18 cellular contexts compared by ENCODE assay signal in genomic region chr14:104026024-104026423, GRCh38. TPM values are rescaled to one million over a fixed set of nuclear protein-coding genes. Genes with fewer than 3 reads are reported as not detected.
DNase-seq lines count a peak whose midpoint lies in the region; ATAC-seq and TF ChIP-seq lines count a peak whose summit lies in the region.
"Had no signal": no experiment of that assay in that cellular context is flagged by ENCODE, and none has a peak within 500 bp of the region (broad histone marks: within the 10 kb centered on the region; RNA-seq: fewer than 3 reads in every experiment).

No MANE protein-coding gene starts in this region.

- RAD21 ChIA-PET in HCT116 (lab: Charles Lee; ENCODE audit: low non-redundant PET in 1 of 2, low total read pairs in 2 of 2, uncharacterized antibody in 2 of 2, unreplicated experiment in 2 of 2), result no interaction called here

- TF ChIP-seq POLR2A in HCT116 (IDR thresholded peaks at IDR 0.05; ENCODE audit: borderline replicate concordance, extremely low read depth, insufficient read depth, insufficient read length) (no peak), thyroid gland (IDR thresholded peaks at IDR 0.05) (no peak)

- H2BK15ac ChIP-seq in mesendoderm (replicated peaks; ENCODE audit: low read depth), result no peak overlapping the region

- H2BK120ac ChIP-seq in mesendoderm (ENCODE audit: low read depth, low read length), result no peak overlapping the region

- H3K4me1 ChIP-seq in HCT116 (ENCODE audit: control insufficient read depth in 1 of 2, insufficient read depth in 2 of 2, low read length in 2 of 2) (no peaks in the 10 kb centered on the region), mesendoderm (ENCODE audit: control insufficient read depth, low read depth, low read length) (no peaks in the 10 kb centered on the region), thyroid gland (peaks cover 39 to 41% of the 10 kb centered on the region in 2 donors), smooth muscle cell (ENCODE audit: low read depth) (no peaks in the 10 kb centered on the region)
- H3K4me1 ChIP-seq: SJSA1 had no signal

- H4K5ac ChIP-seq in mesendoderm (ENCODE audit: low read length), result no peak overlapping the region

- 0 out of 2 replicates have a peak, but pooled peaks cover 4% of the 10 kb centered on the region for H3K27me3 ChIP-seq in HCT116 (ENCODE audit: insufficient read depth, low read length)
- no peaks in the 10 kb centered on the region for H3K27me3 ChIP-seq in brain microvascular endothelial cell (replicated peaks)
- H3K27me3 ChIP-seq in mesendoderm (ENCODE audit: insufficient read depth, low read length, poor library complexity), result no peaks in the 10 kb centered on the region
- H3K27me3 ChIP-seq in thyroid gland, result no peaks in the 10 kb centered on the region
- H3K27me3 ChIP-seq in smooth muscle cell (ENCODE audit: low read depth), result peaks cover 22% of the 10 kb centered on the region
- H3K27me3 ChIP-seq: SJSA1 had no signal

- ATAC-seq in HCT116, result peak; percentile 79
- no peak for ATAC-seq in GM19395 (IDR thresholded peaks at IDR 0.05; ENCODE audit: unreplicated experiment)
- ATAC-seq in GM21737 (IDR thresholded peaks at IDR 0.05; ENCODE audit: unreplicated experiment), result no peak

- no peaks in the 10 kb centered on the region for H3K36me3 ChIP-seq in HCT116 (ENCODE audit: control insufficient read depth in 1 of 2, insufficient read depth in 2 of 2, low read length in 2 of 2)
- H3K36me3 ChIP-seq in brain microvascular endothelial cell (replicated peaks), result no peaks in the 10 kb centered on the region
- H3K36me3 ChIP-seq in mesendoderm (ENCODE audit: control insufficient read depth, insufficient read depth, low read length), result no peaks in the 10 kb centered on the region
- H3K36me3 ChIP-seq in thyroid gland, result no peaks in the 10 kb centered on the region
- H3K36me3 ChIP-seq in smooth muscle cell (ENCODE audit: low read depth), result no peaks in the 10 kb centered on the region
- H3K36me3 ChIP-seq: SJSA1 had no signal

- no TSS peak for BruUV-seq in HCT116 (replicated peaks; lab: Mats Ljungman, UMichigan)

- H3K9me2 ChIP-seq in HCT116 (ENCODE audit: insufficient read depth), result no peaks in the 10 kb centered on the region

- H3K9me3 ChIP-seq in HCT116 (ENCODE audit: control insufficient read depth in 1 of 2, insufficient read depth in 1 of 2, low read depth in 1 of 2, low read length in 2 of 2), result no peaks in the 10 kb centered on the region
- H3K9me3 ChIP-seq in thyroid gland, result no peaks in the 10 kb centered on the region
- no peaks in the 10 kb centered on the region for H3K9me3 ChIP-seq in smooth muscle cell (replicated peaks; ENCODE audit: low read depth)
- H3K9me3 ChIP-seq: SJSA1 had no signal

- H2AK5ac ChIP-seq in mesendoderm (ENCODE audit: low read length), result no peak overlapping the region

- H3K4me2 ChIP-seq in HCT116 (ENCODE audit: low read length), result no peak overlapping the region
- no peak overlapping the region for H3K4me2 ChIP-seq in mesendoderm (ENCODE audit: low read length)
- H3K4me2 ChIP-seq in smooth muscle cell, result no peak overlapping the region

- H3K4ac ChIP-seq in mesendoderm (ENCODE audit: low read depth, low read length), result no peak overlapping the region

- H3K79me2 ChIP-seq in HCT116 (ENCODE audit: insufficient read depth, low read length), result no peaks in the 10 kb centered on the region
- no peaks in the 10 kb centered on the region for H3K79me2 ChIP-seq in mesendoderm (ENCODE audit: control insufficient read depth, insufficient read depth, low read length)
- H3K79me2 ChIP-seq in smooth muscle cell (ENCODE audit: low read depth), result no peaks in the 10 kb centered on the region

- H2AFZ ChIP-seq in HCT116 (ENCODE audit: low read depth, low read length, poor library complexity, severe bottlenecking) (no peak overlapping the region), smooth muscle cell (ENCODE audit: low read depth) (no peak overlapping the region)

- in situ Hi-C loops in brain microvascular endothelial cell (cut with HindIII; ENCODE audit: low pct_ligation_motif_present, low sequenced_read_pairs), result no loop called here

- no peak overlapping the region for H2BK5ac ChIP-seq in mesendoderm (ENCODE audit: low read length)

- intact Hi-C loops in HCT116 (cut with micrococcal nuclease) (no loop called here), thyroid gland (cut with DNase I) (no loop called here)

- H3K4me3 ChIP-seq in HCT116 (replicated peaks in 1 of 2; ENCODE audit: low read depth in 1 of 2, low read length in 2 of 2) (no peak overlapping the region), brain microvascular endothelial cell (ENCODE audit: low read depth, low read length) (no peak overlapping the region), mesendoderm (ENCODE audit: low read length) (no peak overlapping the region), thyroid gland (replicated peaks in 1 of 3) (no peak overlapping the region), smooth muscle cell (no peak overlapping the region)
- H3K4me3 ChIP-seq: SJSA1 had no signal

- H3K27ac ChIP-seq in HCT116 (ENCODE audit: low read depth, low read length) (no peak overlapping the region), brain microvascular endothelial cell (no peak overlapping the region), mesendoderm (ENCODE audit: low read depth, low read length) (no peak overlapping the region), thyroid gland (peak overlapping the region; percentile 75 to 96 (median 82)), smooth muscle cell (ENCODE audit: low read depth) (no peak overlapping the region)
- H3K27ac ChIP-seq: SJSA1 had no signal

- no peaks in the 10 kb centered on the region for H3K79me1 ChIP-seq in mesendoderm (ENCODE audit: low read length)

- no peak for DNase-seq in HCT116 (ENCODE audit: low read depth, low spot score)
- DNase-seq in brain microvascular endothelial cell, result no peak
- DNase-seq in mesendoderm, result peak; percentile 34
- no peak for DNase-seq in thyroid gland
- DNase-seq in smooth muscle cell (lab: John Stamatoyannopoulos, UW; ENCODE audit: unreplicated experiment), result no peak
- DNase-seq: AML-193, DMS79 treated with DMSO at 0.1 percent for 48 hours, HCEC 1CT, NCI-H1417, NCI-H1930, NCI-H345, NCI-H524 treated with DMSO at 0.1 percent for 48 hours had no signal

- no peak overlapping the region for H3K56ac ChIP-seq in mesendoderm (ENCODE audit: low read length)

- no peak for TF ChIP-seq RAD21 in HCT116 (IDR thresholded peaks at IDR 0.05; ENCODE audit: low read depth)

- H3F3A ChIP-seq in smooth muscle cell (ENCODE audit: low read depth), result no peaks in the 10 kb centered on the region

- H3K18ac ChIP-seq in mesendoderm (ENCODE audit: low read length), result no peak overlapping the region

- H4K20me1 ChIP-seq in HCT116 (ENCODE audit: insufficient read depth) (no peaks in the 10 kb centered on the region), smooth muscle cell (ENCODE audit: low read depth) (no peaks in the 10 kb centered on the region)

- POLR2A ChIA-PET in HCT116 (lab: Charles Lee), result no interaction called here

- no peak overlapping the region for H3K23ac ChIP-seq in mesendoderm (ENCODE audit: low read length)

- no peak overlapping the region for H4K8ac ChIP-seq in mesendoderm (ENCODE audit: low read depth, low read length)

- peak in 2 of 3 experiments; percentile 48 to 56; a peak in 4 of 6 replicates for TF ChIP-seq CTCF in HCT116 (IDR thresholded peaks at IDR 0.05 in 2 of 3, conservative IDR thresholded peaks at IDR 0.05 in 1 of 3; ENCODE audit: borderline replicate concordance in 1 of 3, insufficient read depth in 1 of 3, low read depth in 2 of 3, low read length in 2 of 3)
- TF ChIP-seq CTCF in brain microvascular endothelial cell (IDR thresholded peaks at IDR 0.05; ENCODE audit: low read depth, low read length, missing control alignments), result peak; percentile 12
- peak in 2 of 6 experiments; percentile 12 to 24 for TF ChIP-seq CTCF in thyroid gland (IDR thresholded peaks at IDR 0.05)
- TF ChIP-seq CTCF in smooth muscle cell (IDR thresholded peaks at IDR 0.05; ENCODE audit: borderline replicate concordance, insufficient read depth, poor library complexity, severe bottlenecking), result no peak

- H3K9ac ChIP-seq in HCT116 (ENCODE audit: low read length) (no peak overlapping the region), mesendoderm (ENCODE audit: low read length) (no peak overlapping the region), smooth muscle cell (ENCODE audit: low read depth) (no peak overlapping the region)

- CTCF ChIA-PET in HCT116 (lab: Charles Lee), result interaction anchor here (0.6 to 1.6 kb wide), 3 partner anchors 9 to 923 kb away, joined by 3 read pairs; no protein-coding TSS in a partner anchor

- no CpG with 5 or more reads among the region's 1 CpG for WGBS in mesendoderm (ENCODE audit: extremely low coverage, insufficient coverage, low lambda C conversion rate)
- 71% methylated on average over 1 of the region's 1 CpG for WGBS in thyroid gland, 2 donors
- whole genome bisulfite sequencing in smooth muscle cell (ENCODE audit: low lambda C conversion rate), result 87% methylated on average over 1 of the region's 1 CpG

TF ChIP-seq in HCT116, 20 proteins besides CTCF, POLR2A, EP300 and RAD21 (continues in another document):
- TF ChIP-seq, protein P1, sequence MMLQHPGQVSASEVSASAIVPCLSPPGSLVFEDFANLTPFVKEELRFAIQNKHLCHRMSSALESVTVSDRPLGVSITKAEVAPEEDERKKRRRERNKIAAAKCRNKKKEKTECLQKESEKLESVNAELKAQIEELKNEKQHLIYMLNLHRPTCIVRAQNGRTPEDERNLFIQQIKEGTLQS (IDR thresholded peaks at IDR 0.05), result no peak
- TF ChIP-seq SIN3A (IDR thresholded peaks at IDR 0.05; ENCODE audit: low read depth), result no peak
- no peak for TF ChIP-seq CEBPB (IDR thresholded peaks at IDR 0.05; ENCODE audit: low read depth)

RNA-seq across cellular contexts. Expression of gene ASPG, which starts 59.5 kb away (rescaled TPM):
- total RNA-seq in HCT116 (2021; ENCODE audit: unreplicated experiment) (not detected), thyroid gland (10 to 100 TPM in 2 of 4 donors, 1 to 10 TPM in 2; 7.5 to 24.0 (median 15.2) TPM), smooth muscle cell (0.18 and 0.49 TPM in 2 replicates)
- polyA plus RNA-seq in HCT116 (2012), result 0.15 and 0.17 TPM in 2 replicates
- polyA plus RNA-seq in mesendoderm (2013, experiment 1 of 2), result 0.01 TPM
- polyA plus RNA-seq in mesendoderm (2013, experiment 2 of 2), result 0.08 TPM
- polyA plus RNA-seq in smooth muscle cell, result 0.47 and 1.2 TPM in 2 replicates
- total RNA-seq: HT-29, M059J, SJSA1 had no signal
- polyA plus RNA-seq: CD14-positive monocyte had no signal

Comparison
In these comparisons a context has a peak if more than half of its experiments do, and no peak if none do; other contexts are left out.
1. H3K27ac ChIP-seq: peak in thyroid gland (3 of 3); none in HCT116 (single experiment), brain microvascular endothelial cell (single experiment), mesendoderm (single experiment) and smooth muscle cell (single experiment).